7 cellular contexts compared by ENCODE assay signal in genomic region chr15:29821416-29822099, GRCh38.
DNase-seq lines count a peak whose midpoint lies in the region; ATAC-seq and TF ChIP-seq lines count a peak whose summit lies in the region.

No MANE protein-coding gene starts in this region.

- POLR2A ChIA-PET in GM10248 (lab: Yijun Ruan, JAX): no interaction called here

- H3K27ac ChIP-seq in RWPE2 (ENCODE audit: poor library complexity, severe bottlenecking): peak overlapping the region; percentile 85
- H3K27ac ChIP-seq in coronary artery: peak overlapping the region; percentile 93 to 97

- H3K4me1 ChIP-seq in RWPE2 (ENCODE audit: insufficient read depth, poor library complexity, severe bottlenecking): peaks cover 39% of the 10 kb centered on the region

- H3K36me3 ChIP-seq in RWPE2 (ENCODE audit: low read depth): peaks cover 16% of the 10 kb centered on the region

- CTCF ChIA-PET in GM10248 (lab: Yijun Ruan, JAX): no interaction called here

- TF ChIP-seq CTCF in GM10248 (IDR thresholded peaks at IDR 0.05; ENCODE audit: control extremely low read depth, extremely low read depth, low read depth, missing control alignments) (no peak), RWPE2 (IDR thresholded peaks at IDR 0.05; ENCODE audit: poor library complexity, severe bottlenecking) (peak; percentile 39), coronary artery (IDR thresholded peaks at IDR 0.05) (no peak)

- no peaks in the 10 kb centered on the region for H3K9me3 ChIP-seq in RWPE2 (ENCODE audit: severe bottlenecking)

- ATAC-seq in HG03060 (IDR thresholded peaks at IDR 0.05; ENCODE audit: low read depth, unreplicated experiment): peak; percentile 57
- ATAC-seq in RWPE2 (ENCODE audit: low read depth): peak; percentile 80

- DNase-seq in GM10248 (ENCODE audit: extremely low spot score): peak; percentile 34
- peak; percentile 94 for DNase-seq in RWPE2 (ENCODE audit: low spot score)
- peak; percentile 89 for DNase-seq in coronary artery (ENCODE audit: low spot score)
- DNase-seq in left kidney (ENCODE audit: low read depth, low spot score): peak; percentile 92
- DNase-seq in stimulated activated CD4-positive, alpha-beta T cell treated with anti-CD3 and anti-CD28 coated beads, Interleukin-4, amount 100 ng/mL, for 48 hours (ENCODE audit: low read depth in 2 of 2): peak; percentile 13 to 16
- DNase-seq in SIG-M5 treated with dmso at 0.1 percent for 504 hours (lab: John Stamatoyannopoulos, UW; ENCODE audit: unreplicated experiment): no peak

- H3K4me3 ChIP-seq in RWPE2 (ENCODE audit: severe bottlenecking): peak overlapping the region; percentile 91
- H3K4me3 ChIP-seq in coronary artery: peak overlapping the region; percentile 90

- no peaks in the 10 kb centered on the region for H3K27me3 ChIP-seq in RWPE2 (ENCODE audit: insufficient read depth, poor library complexity, severe bottlenecking)
